17 cellular contexts compared by ENCODE assay signal in the genomic region with DNA sequence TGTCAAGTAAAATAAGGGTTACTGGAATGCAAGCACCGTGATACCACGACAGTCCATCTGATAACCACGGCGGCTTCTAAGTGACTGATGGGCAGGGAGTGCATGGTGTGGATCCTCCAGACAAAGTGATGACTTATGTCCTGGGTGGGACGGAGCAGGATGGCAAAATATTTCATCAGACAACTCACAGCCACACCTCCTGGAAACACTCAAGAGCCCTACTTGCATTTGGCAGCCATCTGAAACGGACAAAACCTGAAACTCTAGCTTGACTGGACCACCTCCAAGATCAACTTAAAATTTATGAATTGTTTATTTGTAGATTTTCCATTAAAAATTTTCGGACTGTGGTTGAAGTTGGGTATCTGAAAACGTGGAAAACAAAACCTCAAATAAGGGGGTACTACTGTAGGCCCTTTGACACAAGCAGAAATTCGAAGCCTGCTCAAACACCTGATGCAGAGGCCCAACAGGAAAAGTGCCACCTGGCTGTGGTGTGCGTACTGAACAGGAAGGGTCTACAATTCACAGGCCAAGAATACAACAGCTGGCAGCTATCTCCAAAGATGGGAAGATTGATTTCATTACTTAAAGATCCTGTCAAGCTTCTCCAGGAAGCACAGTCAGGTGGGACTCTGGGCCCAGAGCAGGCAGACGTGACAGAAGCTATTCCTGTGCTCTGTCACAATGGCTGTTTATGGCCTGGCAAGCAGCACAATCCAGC. TPM values are rescaled to one million over a fixed set of nuclear protein-coding genes. Genes with fewer than 3 reads are reported as not detected.
DNase-seq lines count a peak whose midpoint lies in the region; ATAC-seq and TF ChIP-seq lines count a peak whose summit lies in the region.
"Had no signal": no experiment of that assay in that cellular context is flagged by ENCODE, and none has a peak within 500 bp of the region (broad histone marks: within the 10 kb centered on the region; RNA-seq: fewer than 3 reads in every experiment).

No MANE protein-coding gene starts in this region.

- CTCF ChIA-PET in mammary epithelial cell (lab: Charles Lee; ENCODE audit: low non-redundant PET) = no interaction called here

- H3K9me3 ChIP-seq in mammary epithelial cell (replicated peaks; ENCODE audit: insufficient read depth, low read length) = no peaks in the 10 kb centered on the region

- H3K27ac ChIP-seq in mammary epithelial cell (ENCODE audit: insufficient read depth, low read depth, low read length) = no peak overlapping the region

- H3K4me2 ChIP-seq in mammary epithelial cell (ENCODE audit: insufficient read depth, low read depth, low read length) = no peak overlapping the region

- no peak overlapping the region for H2AFZ ChIP-seq in mammary epithelial cell (ENCODE audit: low read depth, low read length)

- no peak overlapping the region for H3K9ac ChIP-seq in mammary epithelial cell (ENCODE audit: insufficient read depth, low read length)

- intact Hi-C loops in mammary epithelial cell (cut with micrococcal nuclease) = no loop called here

- H4K20me1 ChIP-seq in mammary epithelial cell (ENCODE audit: insufficient read depth, low read length) = no peaks in the 10 kb centered on the region

- no peaks in the 10 kb centered on the region for H3K36me3 ChIP-seq in mammary epithelial cell (ENCODE audit: insufficient read depth, low read length)
- H3K36me3 ChIP-seq in kidney epithelial cell (ENCODE audit: control insufficient read depth, insufficient read depth, low read length) = no peaks in the 10 kb centered on the region

- H3K27me3 ChIP-seq in mammary epithelial cell (ENCODE audit: insufficient read depth, low read length) (no peaks in the 10 kb centered on the region), kidney epithelial cell (ENCODE audit: control insufficient read depth, insufficient read depth, low read length) (no peaks in the 10 kb centered on the region)

- TF ChIP-seq CTCF in AG09319 (IDR thresholded peaks at IDR 0.05; ENCODE audit: low read depth, low read length) (no peak), mammary epithelial cell (conservative IDR thresholded peaks at IDR 0.05 in 1 of 2, IDR thresholded peaks at IDR 0.05 in 1 of 2; ENCODE audit: extremely low read depth in 1 of 2, insufficient read depth in 1 of 2, low read depth in 1 of 2, low read length in 2 of 2) (no peak), kidney epithelial cell (IDR thresholded peaks at IDR 0.05; ENCODE audit: insufficient read depth, low read length, poor library complexity, severe bottlenecking) (no peak)

- dilution Hi-C loops in mammary epithelial cell (cut with HindIII; ENCODE audit: low sequenced_read_pairs) = no loop called here

- H3K4me1 ChIP-seq in mammary epithelial cell (ENCODE audit: insufficient read depth, low read length) = no peaks in the 10 kb centered on the region

- 46% methylated on average over 11 of the region's 11 CpGs for WGBS in mammary epithelial cell (ENCODE audit: low coverage, missing lambda C conversion rate)

- H3K4me3 ChIP-seq in mammary epithelial cell (replicated peaks in 1 of 3; ENCODE audit: insufficient read depth in 1 of 3, low read depth in 2 of 3, low read length in 3 of 3) = no peak overlapping the region
- H3K4me3 ChIP-seq in kidney epithelial cell (ENCODE audit: low read depth, low read length) = no peak overlapping the region

- in situ Hi-C loops in mammary epithelial cell (cut with MboI; ENCODE audit: low sequenced_read_pairs in 2 of 2) = no loop called here

- no peaks in the 10 kb centered on the region for H3K79me2 ChIP-seq in mammary epithelial cell (ENCODE audit: insufficient read depth, low read length)

- ATAC-seq in GM18498 (IDR thresholded peaks at IDR 0.05; ENCODE audit: unreplicated experiment) = no peak
- no peak for ATAC-seq in GM19351 (IDR thresholded peaks at IDR 0.05; ENCODE audit: unreplicated experiment)
- ATAC-seq in GM21786 (IDR thresholded peaks at IDR 0.05; ENCODE audit: unreplicated experiment) = no peak

- DNase-seq in AG09319 (ENCODE audit: extremely low read depth, low read depth) = peak; percentile 15
- DNase-seq in HT1080 (ENCODE audit: low read depth) = peak; percentile 20
- DNase-seq in mammary epithelial cell = peak; percentile 6
- peak; percentile 1 for DNase-seq in kidney epithelial cell (ENCODE audit: low read depth)
- no peak for DNase-seq in NCI-H2029 (lab: John Stamatoyannopoulos, UW)
- DNase-seq: activated B cell treated with CpG ODN at 0.5 μM for 24 hours; Karpas-422; naive B cell; NCI-H146; NCI-H524 treated with DMSO at 0.1 percent for 48 hours; stimulated activated naive CD4-positive, alpha-beta T cell treated with Interleukin-2 at 50 U/mL for 16 hours had no signal

- BruUV-seq in mammary epithelial cell (replicated peaks; lab: Mats Ljungman, UMichigan) = TSS peak; percentile 66

RNA-seq across cellular contexts. Expression of a gene that starts 26.0 kb away (rescaled TPM):
- total RNA-seq in HT1080 (2014; rRNA removed; shearing (Covaris generic)) = not detected in 2 replicates
- 0.02 TPM in 1 of 2 replicates, not detected in the other for polyA plus RNA-seq in HT1080 (2015; cell fraction: cytosol; rRNA removed)
- polyA plus RNA-seq in HT1080 (2015; cell fraction: nucleus; rRNA removed) = 0.22 TPM in 1 of 2 replicates, not detected in the other
- total RNA-seq in mammary epithelial cell (under 1 TPM in 1 of 2 donors, not detected in 1; 0.17 TPM), kidney epithelial cell (0.08 and 0.14 TPM in 2 replicates)
- polyA plus RNA-seq in mammary epithelial cell = 0.01 TPM
- polyA minus RNA-seq in mammary epithelial cell = not detected
- total RNA-seq: pulmonary artery endothelial cell had no signal

RNA-seq across cellular contexts. Expression of a gene that starts 38.7 kb away (rescaled TPM):
- 2.0 and 3.5 TPM in 2 replicates for total RNA-seq in HT1080 (2014; rRNA removed; shearing (Covaris generic))
- 0.49 and 1.9 TPM in 2 replicates for polyA plus RNA-seq in HT1080 (2015; cell fraction: cytosol; rRNA removed)
- 2.2 and 3.3 TPM in 2 replicates for polyA plus RNA-seq in HT1080 (2015; cell fraction: nucleus; rRNA removed)
- total RNA-seq in mammary epithelial cell (1 to 10 TPM in 1 of 2 donors, under 1 TPM in 1; 0.12 to 4.7 TPM), kidney epithelial cell (0.21 and 1.0 TPM in 2 replicates)
- polyA plus RNA-seq in mammary epithelial cell = 0.41 TPM
- not detected for polyA minus RNA-seq in mammary epithelial cell
- total RNA-seq: activated B cell treated with CpG ODN at 0.5 μM for 24 hours; activated CD8-positive, alpha-beta memory T cell treated with anti-CD3 and anti-CD28 coated beads for 36 hours had no signal
- polyA plus RNA-seq: liver had no signal

RNA-seq across cellular contexts. Expression of a gene that starts 46.2 kb away (rescaled TPM):
- 0.17 TPM in 1 of 2 replicates, not detected in the other for total RNA-seq in HT1080 (2014; rRNA removed; shearing (Covaris generic))
- polyA plus RNA-seq in HT1080 (2015; cell fraction: cytosol; rRNA removed) = not detected in 2 replicates
- polyA plus RNA-seq in HT1080 (2015; cell fraction: nucleus; rRNA removed) = 0.34 TPM in 1 of 2 replicates, not detected in the other
- total RNA-seq in mammary epithelial cell = under 1 TPM in 1 of 2 donors, not detected in 1; 0.33 TPM
- 0.07 TPM for polyA plus RNA-seq in mammary epithelial cell
- not detected for polyA minus RNA-seq in mammary epithelial cell
- total RNA-seq in kidney epithelial cell = not detected in 2 replicates
- total RNA-seq: activated B cell treated with CpG ODN at 0.5 μM for 24 hours had no signal

RNA-seq across cellular contexts. Expression of a gene that starts 58.4 kb away (rescaled TPM):
- 16.5 and 50.4 TPM in 2 replicates for total RNA-seq in HT1080 (2014; rRNA removed; shearing (Covaris generic))
- polyA plus RNA-seq in HT1080 (2015; cell fraction: cytosol; rRNA removed) = 97.0 and 107 TPM in 2 replicates
- 55.8 and 68.4 TPM in 2 replicates for polyA plus RNA-seq in HT1080 (2015; cell fraction: nucleus; rRNA removed)
- 10 to 100 TPM in 1 of 2 donors, 1 to 10 TPM in 1; 3.3 to 22.7 TPM for total RNA-seq in mammary epithelial cell
- 12.2 TPM for polyA plus RNA-seq in mammary epithelial cell
- 5.1 TPM for polyA minus RNA-seq in mammary epithelial cell
- 13.0 and 16.4 TPM in 2 replicates for total RNA-seq in kidney epithelial cell
